ENCODE assay signal across 9 cellular contexts in genomic region chr9:129334744-129335080, GRCh38.
DNase-seq lines count a peak whose midpoint lies in the region; ATAC-seq, FAIRE-seq and TF ChIP-seq lines count a peak whose summit lies in the region.
"Had no signal": no experiment of that assay in that cellular context is flagged by ENCODE, and none has a peak within 500 bp of the region (broad histone marks: within the 10 kb centered on the region; RNA-seq: fewer than 3 reads in every experiment).

No MANE protein-coding gene starts in this region.

- DNase-seq in WERI-Rb-1 (no peak), RPMI8226 (no peak), RCC 7860 (ENCODE audit: low spot score) (no peak), NCI-H2196 treated with DMSO at 0.1 percent for 48 hours (lab: John Stamatoyannopoulos, UW; ENCODE audit: unreplicated experiment) (no peak)

- TF ChIP-seq CTCF in WERI-Rb-1 (IDR thresholded peaks at IDR 0.05; ENCODE audit: low read depth, low read length) = no peak

- no peak for FAIRE-seq in RCC 7860 (lab: Jason Lieb, UNC)

- H3K9ac ChIP-seq in ES-I3 (ENCODE audit: low read depth, low read length) (peak overlapping the region; percentile 44), skeletal muscle satellite cell (ENCODE audit: low read depth, low read length) (peak overlapping the region; percentile 46)

- ATAC-seq in HG02938 (IDR thresholded peaks at IDR 0.05; ENCODE audit: unreplicated experiment) = no peak

- H3K9me3 ChIP-seq in ES-I3 (ENCODE audit: control insufficient read depth, insufficient read depth, low read length) (no peaks in the 10 kb centered on the region), WERI-Rb-1 (ENCODE audit: severe bottlenecking) (peaks cover 4% of the 10 kb centered on the region), iPS-18c (ENCODE audit: control insufficient read depth, insufficient read depth, low read length) (no peaks in the 10 kb centered on the region), skeletal muscle satellite cell (replicated peaks; ENCODE audit: low read length) (no peaks in the 10 kb centered on the region)

- H3K4me1 ChIP-seq in ES-I3 (ENCODE audit: insufficient read depth, low read length) (peaks cover 31% of the 10 kb centered on the region), skeletal muscle satellite cell (ENCODE audit: control insufficient read depth, insufficient read depth, low read length) (peaks cover 38% of the 10 kb centered on the region)

- peak overlapping the region; percentile 72 for H3K4me2 ChIP-seq in skeletal muscle satellite cell (ENCODE audit: low read length)

- no peaks in the 10 kb centered on the region for H3K27me3 ChIP-seq in WERI-Rb-1 (ENCODE audit: insufficient read depth, low read depth, severe bottlenecking)
- H3K27me3 ChIP-seq in skeletal muscle satellite cell (ENCODE audit: control insufficient read depth, insufficient read depth, low read length) = no peaks in the 10 kb centered on the region
- H3K27me3 ChIP-seq: MG63 had no signal

- no peak overlapping the region for H3K4me3 ChIP-seq in WERI-Rb-1 (ENCODE audit: low read depth, low read length)
- peak overlapping the region; percentile 25 for H3K4me3 ChIP-seq in iPS-18c (ENCODE audit: insufficient read depth, low read depth, low read length)
- peak overlapping the region; percentile 53 for H3K4me3 ChIP-seq in skeletal muscle satellite cell (ENCODE audit: low read length)
- H3K4me3 ChIP-seq: MG63 had no signal

- peak overlapping the region; percentile 60 for H3K27ac ChIP-seq in WERI-Rb-1

- H3K36me3 ChIP-seq in ES-I3 (ENCODE audit: insufficient read depth, low read length) (no peaks in the 10 kb centered on the region), WERI-Rb-1 (no peaks in the 10 kb centered on the region), skeletal muscle satellite cell (ENCODE audit: insufficient read depth, low read length) (no peaks in the 10 kb centered on the region)
- H3K36me3 ChIP-seq: MG63 had no signal
